In genomic region chr9:123927625-123928308, GRCh38 we compare ENCODE assay signal across 8 cellular contexts. TPM values are rescaled to one million over a fixed set of nuclear protein-coding genes. Genes with fewer than 3 reads are reported as not detected.
DNase-seq lines count a peak whose midpoint lies in the region; ATAC-seq lines count a peak whose summit lies in the region.

No MANE protein-coding gene starts in this region.

- H3K36me3 Mint-ChIP-seq in immature natural killer cell: no peaks in the 10 kb centered on the region

- H3K27ac Mint-ChIP-seq in immature natural killer cell: peak overlapping the region in 4 of 6 donors; percentile 17 to 54 (median 44)

- DNase-seq in AG08396 (ENCODE audit: low spot score): peak; percentile 23
- DNase-seq in HCEC 1CT: peak; percentile 82
- peak; percentile 74 for DNase-seq in SKM-1 treated with dmso at 0.1 percent for 144 hours (lab: John Stamatoyannopoulos, UW; ENCODE audit: unreplicated experiment)
- no peak for DNase-seq in immature natural killer cell
- DNase-seq in C1 segment of cervical spinal cord (lab: John Stamatoyannopoulos, UW): no peak
- DNase-seq in activated CD8-positive, alpha-beta memory T cell treated with anti-CD3 and anti-CD28 coated beads, Interleukin-2, amount 50 U/mL, for 4 hours: no peak
- no peak for DNase-seq in mucosa of gallbladder (ENCODE audit: low spot score)

- peaks cover 6 to 13% (median 7%) of the 10 kb centered on the region in 3 donors for H3K27me3 Mint-ChIP-seq in immature natural killer cell (ENCODE audit: low read depth in 3 of 3)

- H3K9me3 Mint-ChIP-seq in immature natural killer cell: no peaks in the 10 kb centered on the region

- H3K4me3 Mint-ChIP-seq in immature natural killer cell: peak overlapping the region; percentile 26 to 86 (median 56)

- H3K4me1 Mint-ChIP-seq in immature natural killer cell: peaks cover 29 to 30% of the 10 kb centered on the region in 2 donors

- no peak for ATAC-seq in HG02870 (IDR thresholded peaks at IDR 0.05; ENCODE audit: unreplicated experiment)

RNA-seq across cellular contexts. Expression of gene DENND1A, which starts 2.2 kb away (rescaled TPM):
- polyA plus RNA-seq in immature natural killer cell: 1 to 10 TPM; 2.6 to 7.5 (median 3.4) TPM
- total RNA-seq in mucosa of gallbladder: 26.3 TPM

Comparison
In these comparisons a context has a peak if more than half of its experiments do, and no peak if none do; other contexts are left out.
1. DNase-seq: peak in AG08396 (single experiment), HCEC 1CT (single experiment) and SKM-1 treated with dmso at 0.1 percent for 144 hours (single experiment); none in immature natural killer cell (0 of 3), C1 segment of cervical spinal cord (0 of 14), activated CD8-positive, alpha-beta memory T cell treated with anti-CD3 and anti-CD28 coated beads, Interleukin-2, amount 50 U/mL, for 4 hours (single experiment) and mucosa of gallbladder (single experiment).